29 cellular contexts compared by ENCODE assay signal in the genomic region with DNA sequence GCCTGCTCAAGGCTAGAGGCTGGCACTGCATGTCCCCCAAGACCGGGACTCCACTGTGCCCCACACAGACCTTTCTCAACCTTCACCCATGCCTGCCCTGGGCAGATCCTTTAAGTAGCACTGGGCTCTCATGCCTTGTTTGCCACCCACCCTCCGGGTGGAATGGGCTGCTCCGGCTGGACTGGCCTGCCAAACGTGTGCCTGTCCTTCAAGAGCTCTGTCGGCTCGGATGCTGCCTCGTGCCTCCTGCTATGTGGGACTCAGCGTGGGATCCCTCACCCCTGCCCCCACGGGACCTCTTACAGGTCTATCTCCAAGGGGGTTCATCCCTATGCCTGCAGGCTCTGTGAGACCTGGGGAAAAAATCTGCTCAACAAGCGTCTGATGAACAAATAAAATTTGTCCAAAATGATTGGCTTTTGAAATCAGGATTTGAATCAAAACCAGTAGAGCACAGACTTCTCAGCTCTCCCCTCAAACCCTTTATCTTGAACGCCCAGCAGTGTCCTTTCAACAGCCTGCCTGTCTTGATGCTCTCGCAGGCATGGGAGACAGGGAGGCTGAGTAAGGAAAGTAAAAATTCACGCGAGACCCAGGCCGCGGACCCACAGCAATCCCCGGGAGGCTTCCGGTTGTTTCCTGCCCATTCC. TPM values are rescaled to one million over a fixed set of nuclear protein-coding genes. Genes with fewer than 3 reads are reported as not detected.
"Had no signal": no experiment of that assay in that cellular context is flagged by ENCODE, and none has a peak within 500 bp of the region (broad histone marks: within the 10 kb centered on the region; RNA-seq: fewer than 3 reads in every experiment).

No MANE protein-coding gene starts in this region.

- H3K4me1 ChIP-seq: foreskin keratinocyte, gastroesophageal sphincter, lower lobe of right lung, testis, tibial artery had no signal

- H3K4me3 ChIP-seq: coronary artery, esophagus muscularis mucosa, gastroesophageal sphincter, heart right ventricle, lower lobe of right lung, ovary, smooth muscle cell, testis, tibial artery had no signal

- H3K27ac ChIP-seq: coronary artery, esophagus muscularis mucosa, foreskin keratinocyte, gastroesophageal sphincter, heart right ventricle, lower lobe of right lung, ovary, testis, tibial artery had no signal

- H3K27me3 ChIP-seq: esophagus muscularis mucosa, foreskin keratinocyte, gastroesophageal sphincter, heart right ventricle, ovary, testis, tibial artery had no signal

- H3K36me3 Mint-ChIP-seq: natural killer cell, type B pancreatic cell had no signal

- ATAC-seq: foreskin keratinocyte; gastroesophageal sphincter; left ventricle myocardium superior; natural killer cell; sciatic nerve; stimulated activated memory B cell treated with anti-CD40 and anti-IgM and Interleukin-4, amounts not matched to agents 10 μg/mL and 1 μg/mL and 100 μg/mL, for 72 hours; stimulated activated naive CD8-positive, alpha-beta T cell treated with anti-CD3 and anti-CD28 coated beads, Interleukin-15, Interleukin-2, amounts not matched to agents 100 U/mL and 50 U/mL, for 24 hours had no signal

- H3K4me1 Mint-ChIP-seq: central memory CD8-positive, alpha-beta T cell; stimulated activated memory B cell treated with anti-CD40 and anti-IgM and Interleukin-4, amounts not matched to agents 10 μg/mL and 1 μg/mL and 100 μg/mL, for 72 hours had no signal

- H3K9me3 ChIP-seq: esophagus muscularis mucosa, gastroesophageal sphincter, heart right ventricle, lower lobe of right lung, ovary, testis, tibial artery had no signal

- H3K9me3 Mint-ChIP-seq: central memory CD8-positive, alpha-beta T cell; natural killer cell; stimulated activated memory B cell treated with anti-CD40 and anti-IgM and Interleukin-4, amounts not matched to agents 10 μg/mL and 1 μg/mL and 100 μg/mL, for 72 hours; type B pancreatic cell had no signal

- H3K27me3 Mint-ChIP-seq: central memory CD8-positive, alpha-beta T cell; stimulated activated memory B cell treated with anti-CD40 and anti-IgM and Interleukin-4, amounts not matched to agents 10 μg/mL and 1 μg/mL and 100 μg/mL, for 72 hours; type B pancreatic cell had no signal

- H3K36me3 ChIP-seq: lower lobe of right lung, ovary had no signal

- H3K4me3 Mint-ChIP-seq: central memory CD8-positive, alpha-beta T cell; natural killer cell; stimulated activated memory B cell treated with anti-CD40 and anti-IgM and Interleukin-4, amounts not matched to agents 10 μg/mL and 1 μg/mL and 100 μg/mL, for 72 hours; type B pancreatic cell had no signal

- DNase-seq: dermis blood vessel endothelial cell; effector memory CD4-positive, alpha-beta T cell; foreskin keratinocyte; heart right ventricle; hippocampal formation; kidney glomerular epithelial cell; left ventricle myocardium superior; lower lobe of right lung; natural killer cell; nucleus accumbens; ovary; stimulated activated CD4-positive, alpha-beta T cell treated with anti-CD3 and anti-CD28 coated beads, Interleukin-2, amount 100 ng/mL, for 24 hours; stimulated activated CD4-positive, alpha-beta T cell treated with anti-CD3 and anti-CD28 coated beads, Interleukin-4, amount 100 ng/mL, for 24 hours; stimulated activated naive CD8-positive, alpha-beta T cell treated with anti-CD3 and anti-CD28 coated beads, Interleukin-15, Interleukin-2, amounts not matched to agents 100 U/mL and 50 U/mL, for 24 hours; substantia nigra; testis; tibial artery had no signal

- H3K27ac Mint-ChIP-seq: natural killer cell; progenitor cell of endocrine pancreas; stimulated activated memory B cell treated with anti-CD40 and anti-IgM and Interleukin-4, amounts not matched to agents 10 μg/mL and 1 μg/mL and 100 μg/mL, for 72 hours; type B pancreatic cell had no signal

RNA-seq across cellular contexts. Expression of gene CRB2, which starts 56.3 kb away (rescaled TPM):
- total RNA-seq: dermis blood vessel endothelial cell, endothelial cell of umbilical vein, fibroblast of lung, foreskin keratinocyte, gastroesophageal sphincter, lower lobe of right lung, mesenteric fat pad, natural killer cell had no signal
